Comparison of ENCODE assay signal across 19 cellular contexts in the genomic region with DNA sequence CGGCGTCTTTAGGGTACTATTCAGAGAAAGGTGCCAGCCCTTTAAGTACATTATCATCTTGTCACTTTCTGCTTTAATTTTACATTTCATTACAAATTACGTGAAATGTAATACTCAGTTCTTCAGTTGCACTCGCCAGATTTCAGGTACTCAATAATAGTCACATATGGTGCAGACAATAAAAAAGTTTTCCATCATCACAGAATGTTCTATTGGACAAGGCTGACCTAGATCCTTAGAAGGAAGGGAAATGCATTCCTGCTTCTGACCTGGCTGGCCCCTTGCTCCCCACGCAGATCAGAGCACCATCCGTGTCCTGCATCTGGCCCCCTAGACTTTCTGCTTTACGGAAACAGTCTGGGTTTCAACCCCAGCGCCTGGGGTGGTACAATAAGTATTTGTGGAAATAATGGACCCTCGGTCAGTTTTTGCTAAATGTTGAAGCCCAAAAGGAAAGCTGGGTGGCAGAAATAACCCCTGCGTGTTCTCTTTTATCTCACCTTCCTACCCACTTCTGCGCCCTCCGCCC. TPM values are rescaled to one million over a fixed set of nuclear protein-coding genes. Genes with fewer than 3 reads are reported as not detected.
A peak's percentile ranks its signal among the peaks of the same experiment; 100 is the strongest.
DNase-seq lines count a peak whose midpoint lies in the region; ATAC-seq and TF ChIP-seq lines count a peak whose summit lies in the region.
"Had no signal": no experiment of that assay in that cellular context is flagged by ENCODE, and none has a peak within 500 bp of the region (broad histone marks: within the 10 kb centered on the region; RNA-seq: fewer than 3 reads in every experiment).

No MANE protein-coding gene starts in this region.

- POLR2A ChIA-PET in HCT116 (lab: Charles Lee), result no interaction called here

- no peak for TF ChIP-seq RAD21 in HCT116 (IDR thresholded peaks at IDR 0.05; ENCODE audit: low read depth)

- peak overlapping the region; percentile 4 to 17 for H3K4me3 Mint-ChIP-seq in activated T-cell treated with anti-CD3 and anti-CD28 coated beads, Interleukin-2, amount 50 U/mL, for 72 hours
- H3K4me3 Mint-ChIP-seq in endothelial cell (ENCODE audit: unreplicated experiment) (peak overlapping the region; percentile 47), chondrocyte (ENCODE audit: unreplicated experiment) (no peak overlapping the region)

- no peak for TF ChIP-seq EP300 in stomach (IDR thresholded peaks at IDR 0.05)

- intact Hi-C loops in HCT116 (cut with micrococcal nuclease), result no loop called here
- intact Hi-C loops in stomach (cut with DNase I; ENCODE audit: low total_unique reads), result no loop called here

- no peaks in the 10 kb centered on the region for H3K36me3 ChIP-seq in HCT116 (ENCODE audit: control insufficient read depth in 1 of 2, insufficient read depth in 2 of 2, low read length in 2 of 2)
- peaks cover 0 to 2% (median 0%) of the 10 kb centered on the region in 4 donors for H3K36me3 ChIP-seq in stomach
- no peaks in the 10 kb centered on the region for H3K36me3 ChIP-seq in WERI-Rb-1
- H3K36me3 ChIP-seq: gastrocnemius medialis, left lung had no signal

- H3K4me3 ChIP-seq in HCT116 (replicated peaks in 1 of 2; ENCODE audit: low read depth in 1 of 2, low read length in 2 of 2) (peak overlapping the region in 1 of 2 experiments; percentile 42; a peak in 2 of 4 replicates), stomach (peak overlapping the region in 3 of 4 donors; percentile 42 to 55 (median 51)), WERI-Rb-1 (ENCODE audit: low read depth, low read length) (no peak overlapping the region)
- H3K4me3 ChIP-seq: gastrocnemius medialis, left lung had no signal

- BruUV-seq in HCT116 (replicated peaks; lab: Mats Ljungman, UMichigan), result no TSS peak

- peaks cover 0 to 2% of the 10 kb centered on the region in 2 donors for H3K36me3 Mint-ChIP-seq in activated T-cell treated with anti-CD3 and anti-CD28 coated beads, Interleukin-2, amount 50 U/mL, for 72 hours (ENCODE audit: insufficient read depth in 2 of 2)
- H3K36me3 Mint-ChIP-seq in endothelial cell (ENCODE audit: low read depth, unreplicated experiment) (peaks cover 2% of the 10 kb centered on the region), chondrocyte (ENCODE audit: low read depth) (peaks cover 3% of the 10 kb centered on the region)

- RAD21 ChIA-PET in HCT116 (lab: Charles Lee; ENCODE audit: low non-redundant PET in 1 of 2, low total read pairs in 2 of 2, uncharacterized antibody in 2 of 2, unreplicated experiment in 2 of 2), result no interaction called here

- H3K79me2 ChIP-seq in HCT116 (ENCODE audit: insufficient read depth, low read length), result no peaks in the 10 kb centered on the region

- H3K4me1 Mint-ChIP-seq in activated T-cell treated with anti-CD3 and anti-CD28 coated beads, Interleukin-2, amount 50 U/mL, for 72 hours (ENCODE audit: low read depth), result peaks cover 6% of the 10 kb centered on the region
- H3K4me1 Mint-ChIP-seq in endothelial cell (ENCODE audit: unreplicated experiment) (peaks cover 14% of the 10 kb centered on the region), chondrocyte (ENCODE audit: low read depth) (no peaks in the 10 kb centered on the region)

- H3K9ac ChIP-seq in HCT116 (ENCODE audit: low read length), result no peak overlapping the region

- H3K9me3 ChIP-seq in HCT116 (ENCODE audit: control insufficient read depth in 1 of 2, insufficient read depth in 1 of 2, low read depth in 1 of 2, low read length in 2 of 2), result no peaks in the 10 kb centered on the region
- no peaks in the 10 kb centered on the region for H3K9me3 ChIP-seq in stomach
- H3K9me3 ChIP-seq in WERI-Rb-1 (ENCODE audit: severe bottlenecking), result no peaks in the 10 kb centered on the region
- H3K9me3 ChIP-seq: gastrocnemius medialis, left lung had no signal

- H3K9me2 ChIP-seq in HCT116 (ENCODE audit: insufficient read depth), result no peaks in the 10 kb centered on the region

- CTCF ChIA-PET in HCT116 (lab: Charles Lee), result no interaction called here

- H3K4me1 ChIP-seq in HCT116 (ENCODE audit: control insufficient read depth in 1 of 2, insufficient read depth in 2 of 2, low read length in 2 of 2), result peaks cover 0 to 11% of the 10 kb centered on the region in 2 experiments; a peak in 1 of 4 replicates
- peaks cover 17 to 52% (median 36%) of the 10 kb centered on the region in 4 donors for H3K4me1 ChIP-seq in stomach
- H3K4me1 ChIP-seq: gastrocnemius medialis had no signal

- TF ChIP-seq CTCF in HCT116 (IDR thresholded peaks at IDR 0.05 in 2 of 3, conservative IDR thresholded peaks at IDR 0.05 in 1 of 3; ENCODE audit: borderline replicate concordance in 1 of 3, insufficient read depth in 1 of 3, low read depth in 2 of 3, low read length in 2 of 3) (no peak), endothelial cell (IDR thresholded peaks at IDR 0.05; ENCODE audit: unreplicated experiment) (no peak), stomach (IDR thresholded peaks at IDR 0.05) (no peak), WERI-Rb-1 (IDR thresholded peaks at IDR 0.05; ENCODE audit: low read depth, low read length) (no peak), chondrocyte (IDR thresholded peaks at IDR 0.05) (no peak)

- no peak overlapping the region for H3K27ac ChIP-seq in HCT116 (ENCODE audit: low read depth, low read length)
- peak overlapping the region in 1 of 5 donors; percentile 64 for H3K27ac ChIP-seq in stomach
- no peak overlapping the region for H3K27ac ChIP-seq in WERI-Rb-1
- H3K27ac ChIP-seq: gastrocnemius medialis, left lung had no signal

- no peak for DNase-seq in activated T-cell treated with anti-CD3 and anti-CD28 coated beads, Interleukin-2, amount 50 U/mL, for 72 hours
- DNase-seq in activated T-cell treated with anti-CD3 and anti-CD28 coated beads, Interleukin-2, amount 50 U/mL, for 48 hours, result no peak
- no peak for DNase-seq in HCT116 (ENCODE audit: low read depth, low spot score)
- DNase-seq in endothelial cell (ENCODE audit: low spot score), result no peak
- DNase-seq in stomach, result no peak
- no peak for DNase-seq in WERI-Rb-1
- no peak for DNase-seq in chondrocyte (ENCODE audit: low spot score)
- no peak for DNase-seq in T1000 (lab: John Stamatoyannopoulos, UW)
- DNase-seq: activated CD8-positive, alpha-beta memory T cell treated with anti-CD3 and anti-CD28 coated beads for 24 hours; activated effector memory CD4-positive, alpha-beta T cell treated with Interleukin-2 at 50 U/mL for 16 hours; DND-41; gastrocnemius medialis; left lung; NCI-H1105; stimulated activated CD8-positive, alpha-beta memory T cell treated with anti-CD3 and anti-CD28 coated beads, Interleukin-4, amount 100 ng/mL, for 48 hours had no signal

- H3K27me3 Mint-ChIP-seq in activated T-cell treated with anti-CD3 and anti-CD28 coated beads, Interleukin-2, amount 50 U/mL, for 72 hours (ENCODE audit: low read depth), result peaks cover 86% of the 10 kb centered on the region
- peaks cover 10% of the 10 kb centered on the region for H3K27me3 Mint-ChIP-seq in endothelial cell (ENCODE audit: unreplicated experiment)
- H3K27me3 Mint-ChIP-seq in chondrocyte (ENCODE audit: low read depth), result peaks cover 61% of the 10 kb centered on the region

- peak overlapping the region; percentile 22 for H2AFZ ChIP-seq in HCT116 (ENCODE audit: low read depth, low read length, poor library complexity, severe bottlenecking)

- H3K27ac Mint-ChIP-seq in activated T-cell treated with anti-CD3 and anti-CD28 coated beads, Interleukin-2, amount 50 U/mL, for 72 hours, result no peak overlapping the region
- H3K27ac Mint-ChIP-seq in endothelial cell (ENCODE audit: unreplicated experiment), result no peak overlapping the region
- H3K27ac Mint-ChIP-seq in chondrocyte (ENCODE audit: unreplicated experiment), result no peak overlapping the region
- H3K27ac Mint-ChIP-seq: dendritic cell treated with granulocyte-macrophage colony-stimulating factor and Interleukin-4, amounts not matched to agents 40 ng/mL and 50 ng/mL, for 4 days had no signal

- H3K27me3 ChIP-seq in HCT116 (ENCODE audit: insufficient read depth, low read length), result no peaks in the 10 kb centered on the region
- peaks cover 3 to 62% (median 19%) of the 10 kb centered on the region in 3 donors for H3K27me3 ChIP-seq in stomach
- no peaks in the 10 kb centered on the region for H3K27me3 ChIP-seq in WERI-Rb-1 (ENCODE audit: insufficient read depth, low read depth, severe bottlenecking)

- no peak for ATAC-seq in activated T-cell treated with anti-CD3 and anti-CD28 coated beads, Interleukin-2, amount 50 U/mL, for 72 hours (replicated peaks in 1 of 2)
- ATAC-seq in HCT116, result no peak
- ATAC-seq: gastrocnemius medialis, left lung had no signal

- H3K4me2 ChIP-seq in HCT116 (ENCODE audit: low read length), result peak overlapping the region; percentile 77

- TF ChIP-seq POLR2A in HCT116 (IDR thresholded peaks at IDR 0.05; ENCODE audit: borderline replicate concordance, extremely low read depth, insufficient read depth, insufficient read length) (no peak), stomach (IDR thresholded peaks at IDR 0.05) (no peak)

- 52 to 64% (median 60%) methylated on average over 12 of the region's 12 CpGs for WGBS in stomach, 5 donors

- H3K9me3 Mint-ChIP-seq in activated T-cell treated with anti-CD3 and anti-CD28 coated beads, Interleukin-2, amount 50 U/mL, for 72 hours, result no peaks in the 10 kb centered on the region
- H3K9me3 Mint-ChIP-seq in endothelial cell (ENCODE audit: unreplicated experiment) (no peaks in the 10 kb centered on the region), chondrocyte (ENCODE audit: low read depth) (no peaks in the 10 kb centered on the region)
- H3K9me3 Mint-ChIP-seq: dendritic cell treated with granulocyte-macrophage colony-stimulating factor and Interleukin-4, amounts not matched to agents 40 ng/mL and 50 ng/mL, for 4 days had no signal

- no peaks in the 10 kb centered on the region for H4K20me1 ChIP-seq in HCT116 (ENCODE audit: insufficient read depth)

TF ChIP-seq in HCT116, 20 proteins besides CTCF, POLR2A, EP300 and RAD21 (continues in another document):
- TF ChIP-seq FOSL1 (IDR thresholded peaks at IDR 0.05; ENCODE audit: low read depth), result no peak

RNA-seq across cellular contexts. Expression of a gene that starts 0.7 kb away (rescaled TPM):
- 1 to 10 TPM in 1 of 2 donors, under 1 TPM in 1; 0.84 to 1.4 TPM for total RNA-seq in activated T-cell treated with anti-CD3 and anti-CD28 coated beads, Interleukin-2, amount 50 U/mL, for 72 hours
- total RNA-seq in HCT116 (2021; ENCODE audit: unreplicated experiment) (3.7 TPM), endothelial cell (ENCODE audit: unreplicated experiment) (5.4 TPM), stomach (10 to 100 TPM in 1 of 5 donors, 1 to 10 TPM in 3, not detected in 1; 4.0 to 41.4 (median 7.2) TPM), chondrocyte (0.12 to 1.3 TPM (median 1.00 TPM) in 3 replicates)
- polyA plus RNA-seq in HCT116 (2012), result 2.7 and 3.1 TPM in 2 replicates
- polyA plus RNA-seq in stomach, result 1 to 10 TPM; 3.3 to 7.6 (median 7.3) TPM

RNA-seq across cellular contexts. Expression of a gene that starts 20.0 kb away (rescaled TPM):
- total RNA-seq in activated T-cell treated with anti-CD3 and anti-CD28 coated beads, Interleukin-2, amount 50 U/mL, for 72 hours, result 10 to 100 TPM; 64.2 to 66.8 TPM
- 133 TPM for total RNA-seq in HCT116 (2021; ENCODE audit: unreplicated experiment)
- polyA plus RNA-seq in HCT116 (2012), result 96.7 and 124 TPM in 2 replicates
- total RNA-seq in endothelial cell (ENCODE audit: unreplicated experiment), result 119 TPM
- total RNA-seq in stomach, result 10 to 100 TPM; 34.6 to 96.4 (median 43.8) TPM
- 10 to 100 TPM; 31.9 to 50.7 (median 47.4) TPM for polyA plus RNA-seq in stomach
- total RNA-seq in chondrocyte, result 105 to 142 TPM (median 108 TPM) in 3 replicates

RNA-seq across cellular contexts. Expression of a gene that starts 40.7 kb away (rescaled TPM):
- total RNA-seq in activated T-cell treated with anti-CD3 and anti-CD28 coated beads, Interleukin-2, amount 50 U/mL, for 72 hours, result 1 to 10 TPM; 1.9 to 2.3 TPM
- total RNA-seq in HCT116 (2021; ENCODE audit: unreplicated experiment) (not detected), endothelial cell (ENCODE audit: unreplicated experiment) (not detected), stomach (not detected), chondrocyte (not detected in 3 replicates)
- polyA plus RNA-seq in HCT116 (2012), result not detected in 2 replicates
- not detected for polyA plus RNA-seq in stomach
- total RNA-seq: gastrocnemius medialis, left lung, posterior vena cava, temporal lobe had no signal
- polyA plus RNA-seq: small intestine had no signal
